In the genomic region with DNA sequence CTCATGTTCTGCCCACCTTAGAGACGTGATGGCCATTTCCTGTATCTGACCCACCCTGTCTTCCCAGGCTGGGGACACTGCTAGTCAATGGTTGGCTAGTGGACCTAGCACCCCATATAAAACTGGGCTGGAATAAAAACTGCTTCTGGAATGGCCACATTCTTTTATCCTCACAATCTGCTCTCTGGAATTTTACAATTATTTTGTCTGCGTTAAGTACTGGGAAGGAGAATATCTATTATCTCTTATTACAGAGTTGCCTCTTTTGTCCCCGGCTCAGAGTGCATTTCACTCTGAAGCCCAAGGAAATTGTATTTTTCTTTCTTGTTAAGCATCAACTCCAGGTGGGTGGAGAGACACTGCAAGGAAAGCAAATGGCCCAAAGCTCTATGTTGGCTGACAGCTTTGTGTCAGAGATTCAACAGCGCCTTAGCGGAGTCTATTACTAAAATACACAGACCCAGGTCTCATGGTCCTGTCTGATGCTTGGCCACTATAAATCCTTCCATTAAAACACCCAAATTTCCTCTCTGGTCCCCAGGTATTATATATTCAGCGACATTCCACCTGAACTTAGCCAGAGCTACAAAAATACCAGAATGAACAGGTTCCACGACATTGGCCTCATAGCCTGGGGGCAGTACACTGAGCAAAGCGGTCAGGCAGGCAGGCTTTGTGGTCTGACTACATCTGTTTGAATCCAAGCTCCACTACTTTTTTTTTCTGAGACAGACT, we compare ENCODE assay signal across 8 cellular contexts.
DNase-seq lines count a peak whose midpoint lies in the region; ATAC-seq and TF ChIP-seq lines count a peak whose summit lies in the region.

No MANE protein-coding gene starts in this region.

- TF ChIP-seq POLR2A in right lobe of liver (IDR thresholded peaks at IDR 0.05): no peak
- TF ChIP-seq POLR2A in thyroid gland (IDR thresholded peaks at IDR 0.05): peak in 1 of 2 donors; percentile 8

- CTCF ChIA-PET in activated naive CD4-positive, alpha-beta T cell treated with anti-CD3 and anti-CD28 coated beads, Interleukin-2, amount 10 ng/mL, durations not matched to agents 7 days and 5 days (lab: Charles Lee): no interaction called here

- H3K27me3 Mint-ChIP-seq in activated naive CD4-positive, alpha-beta T cell treated with anti-CD3 and anti-CD28 coated beads, Interleukin-2, amount 10 ng/mL, durations not matched to agents 7 days and 5 days: peaks cover 55% of the 10 kb centered on the region

- H3K36me3 ChIP-seq in right lobe of liver (no peaks in the 10 kb centered on the region), thyroid gland (no peaks in the 10 kb centered on the region)

- WGBS in right lobe of liver (ENCODE audit: insufficient coverage, low coverage, low lambda C conversion rate, missing lambda C conversion rate): 76% methylated on average over 7 of the region's 8 CpGs
- WGBS in thyroid gland, 2 donors: 40 to 41% methylated on average over 8 of the region's 8 CpGs

- no peak for ATAC-seq in right lobe of liver
- no peak for ATAC-seq in HG03025 (IDR thresholded peaks at IDR 0.05; ENCODE audit: low FRiP score, unreplicated experiment)

- TF ChIP-seq CTCF in astrocyte of the cerebellum (IDR thresholded peaks at IDR 0.05; ENCODE audit: low read depth, low read length, missing control alignments): no peak
- TF ChIP-seq CTCF in right lobe of liver (IDR thresholded peaks at IDR 0.05): no peak
- no peak for TF ChIP-seq CTCF in thyroid gland (IDR thresholded peaks at IDR 0.05)

- H3K36me3 Mint-ChIP-seq in activated naive CD4-positive, alpha-beta T cell treated with anti-CD3 and anti-CD28 coated beads, Interleukin-2, amount 10 ng/mL, durations not matched to agents 7 days and 5 days: no peaks in the 10 kb centered on the region

- H3K27me3 ChIP-seq in right lobe of liver (no peaks in the 10 kb centered on the region), thyroid gland (no peaks in the 10 kb centered on the region)

- H3K27ac ChIP-seq in right lobe of liver (peak overlapping the region; percentile 39 to 65 (median 47)), thyroid gland (peak overlapping the region; percentile 61 to 81 (median 71))

- intact Hi-C loops in right lobe of liver (cut with DNase I): no loop called here
- intact Hi-C loops in thyroid gland (cut with DNase I): no loop called here

- DNase-seq in activated naive CD4-positive, alpha-beta T cell treated with anti-CD3 and anti-CD28 coated beads, Interleukin-2, amount 10 ng/mL, durations not matched to agents 7 days and 5 days: no peak
- DNase-seq in activated naive CD4-positive, alpha-beta T cell (lab: John Stamatoyannopoulos, UW): no peak
- DNase-seq in astrocyte of the cerebellum (ENCODE audit: low read depth): no peak
- DNase-seq in right lobe of liver: no peak
- peak; percentile 64 to 74 for DNase-seq in thyroid gland
- DNase-seq in NCI-H2029 (lab: John Stamatoyannopoulos, UW): no peak
- DNase-seq in C1 segment of cervical spinal cord (lab: John Stamatoyannopoulos, UW): no peak

- peak overlapping the region; percentile 11 for H3K4me3 Mint-ChIP-seq in activated naive CD4-positive, alpha-beta T cell treated with anti-CD3 and anti-CD28 coated beads, Interleukin-2, amount 10 ng/mL, durations not matched to agents 7 days and 5 days

- H3K4me3 ChIP-seq in astrocyte of the cerebellum (ENCODE audit: low read depth, low read length) (peak overlapping the region; percentile 88), right lobe of liver (no peak overlapping the region), thyroid gland (replicated peaks in 1 of 3) (no peak overlapping the region)

- H3K27ac Mint-ChIP-seq in activated naive CD4-positive, alpha-beta T cell treated with anti-CD3 and anti-CD28 coated beads, Interleukin-2, amount 10 ng/mL, durations not matched to agents 7 days and 5 days: no peak overlapping the region

- no peaks in the 10 kb centered on the region for H3K9me3 Mint-ChIP-seq in activated naive CD4-positive, alpha-beta T cell treated with anti-CD3 and anti-CD28 coated beads, Interleukin-2, amount 10 ng/mL, durations not matched to agents 7 days and 5 days

- H3K4me1 ChIP-seq in right lobe of liver (peaks cover 0 to 12% (median 5%) of the 10 kb centered on the region in 4 donors), thyroid gland (peaks cover 42 to 66% of the 10 kb centered on the region in 2 donors)

- in situ Hi-C loops in astrocyte of the cerebellum (cut with HindIII; ENCODE audit: low sequenced_read_pairs): no loop called here

- H3K9me3 ChIP-seq in right lobe of liver (no peaks in the 10 kb centered on the region), thyroid gland (no peaks in the 10 kb centered on the region)

- peaks cover 22% of the 10 kb centered on the region for H3K4me1 Mint-ChIP-seq in activated naive CD4-positive, alpha-beta T cell treated with anti-CD3 and anti-CD28 coated beads, Interleukin-2, amount 10 ng/mL, durations not matched to agents 7 days and 5 days

Comparison
In these comparisons a context has a peak if more than half of its experiments do, and no peak if none do; other contexts are left out.
1. DNase-seq: peak in thyroid gland (2 of 2); none in activated naive CD4-positive, alpha-beta T cell treated with anti-CD3 and anti-CD28 coated beads, Interleukin-2, amount 10 ng/mL, durations not matched to agents 7 days and 5 days (single experiment), activated naive CD4-positive, alpha-beta T cell (0 of 4), astrocyte of the cerebellum (single experiment), right lobe of liver (0 of 3), NCI-H2029 (single experiment) and C1 segment of cervical spinal cord (0 of 14).